8 cellular contexts compared by ENCODE assay signal in the genomic region with DNA sequence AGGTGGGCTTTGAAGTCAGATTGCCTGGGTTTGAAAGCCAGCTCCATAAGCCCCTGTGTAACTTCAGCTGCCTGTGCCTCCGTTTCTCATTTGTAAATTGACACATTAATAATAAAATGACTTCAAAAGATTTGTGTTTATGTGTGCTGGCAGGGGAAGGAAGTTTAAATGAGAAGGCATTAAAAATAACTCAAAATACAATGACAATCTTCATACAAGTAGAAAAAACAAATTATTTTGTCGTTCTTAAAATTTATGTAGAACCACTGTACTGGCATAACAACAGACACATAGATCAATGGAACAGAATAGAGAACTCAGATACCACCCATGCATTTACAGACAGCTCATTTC.
A peak's percentile ranks its signal among the peaks of the same experiment; 100 is the strongest.
DNase-seq lines count a peak whose midpoint lies in the region; ATAC-seq and TF ChIP-seq lines count a peak whose summit lies in the region.

No MANE protein-coding gene starts in this region.

- H3K36me3 Mint-ChIP-seq in activated CD4-positive, alpha-beta T cell treated with anti-CD3 and anti-CD28 coated beads, Interleukin-2, amount 10 ng/mL, durations not matched to agents 24 days and 14 days (ENCODE audit: low read depth) = peaks cover 4% of the 10 kb centered on the region
- no peaks in the 10 kb centered on the region for H3K36me3 Mint-ChIP-seq in WTC11
- no peaks in the 10 kb centered on the region for H3K36me3 Mint-ChIP-seq in glutamatergic neuron (ENCODE audit: unreplicated experiment)

- ATAC-seq in WTC11 = no peak
- no peak for ATAC-seq in stimulated activated naive CD8-positive, alpha-beta T cell treated with anti-CD3 and anti-CD28 coated beads, Interleukin-15, amount 100 ng/mL, for 72 hours

- H3K4me3 Mint-ChIP-seq in activated CD4-positive, alpha-beta T cell treated with anti-CD3 and anti-CD28 coated beads, Interleukin-2, amount 10 ng/mL, durations not matched to agents 24 days and 14 days = peak overlapping the region; percentile 97
- H3K4me3 Mint-ChIP-seq in WTC11 (peak overlapping the region; percentile 76), glutamatergic neuron (ENCODE audit: unreplicated experiment) (peak overlapping the region; percentile 90)
- peak overlapping the region; percentile 92 to 97 for H3K4me3 Mint-ChIP-seq in stimulated activated naive CD8-positive, alpha-beta T cell treated with anti-CD3 and anti-CD28 coated beads, Interleukin-15, amount 100 ng/mL, for 72 hours

- CTCF ChIA-PET in WTC11 (lab: Charles Lee) = interaction anchor here (0.6 to 2.2 kb wide), 72 partner anchors 7 to 949 kb away, joined by 3 to 52 read pairs (median 5); a partner anchor contains a TSS

- H3K4me1 Mint-ChIP-seq in activated CD4-positive, alpha-beta T cell treated with anti-CD3 and anti-CD28 coated beads, Interleukin-2, amount 10 ng/mL, durations not matched to agents 24 days and 14 days = peaks cover 31% of the 10 kb centered on the region
- H3K4me1 Mint-ChIP-seq in WTC11 (peaks cover 30% of the 10 kb centered on the region), glutamatergic neuron (ENCODE audit: low read depth, unreplicated experiment) (peaks cover 15% of the 10 kb centered on the region)
- peaks cover 47% of the 10 kb centered on the region for H3K4me1 Mint-ChIP-seq in stimulated activated naive CD8-positive, alpha-beta T cell treated with anti-CD3 and anti-CD28 coated beads, Interleukin-15, amount 100 ng/mL, for 72 hours

- intact Hi-C loops in activated CD4-positive, alpha-beta T cell treated with anti-CD3 and anti-CD28 coated beads, Interleukin-2, amount 10 ng/mL, durations not matched to agents 24 days and 14 days (cut with micrococcal nuclease) = loop anchor here (1.0 to 10.0 kb wide), 4 partner anchors 84 to 423 kb away; a partner anchor contains a TSS

- peak overlapping the region; percentile 95 for H3K27ac Mint-ChIP-seq in activated CD4-positive, alpha-beta T cell treated with anti-CD3 and anti-CD28 coated beads, Interleukin-2, amount 10 ng/mL, durations not matched to agents 24 days and 14 days
- H3K27ac Mint-ChIP-seq in WTC11 = no peak overlapping the region
- H3K27ac Mint-ChIP-seq in glutamatergic neuron (ENCODE audit: unreplicated experiment) = no peak overlapping the region
- peak overlapping the region; percentile 71 to 97 for H3K27ac Mint-ChIP-seq in stimulated activated naive CD8-positive, alpha-beta T cell treated with anti-CD3 and anti-CD28 coated beads, Interleukin-15, amount 100 ng/mL, for 72 hours

- POLR2A ChIA-PET in WTC11 (lab: Charles Lee) = interaction anchor here (0.8 to 1.6 kb wide), 3 partner anchors 66 to 184 kb away, joined by 4 to 5 read pairs (median 4); no protein-coding TSS in a partner anchor

- H3K27me3 Mint-ChIP-seq in activated CD4-positive, alpha-beta T cell treated with anti-CD3 and anti-CD28 coated beads, Interleukin-2, amount 10 ng/mL, durations not matched to agents 24 days and 14 days = peaks cover 41% of the 10 kb centered on the region
- H3K27me3 Mint-ChIP-seq in WTC11 (ENCODE audit: low read depth) = no peaks in the 10 kb centered on the region; the same call in 1 of the 2 replicates
- H3K27me3 Mint-ChIP-seq in glutamatergic neuron (ENCODE audit: unreplicated experiment) = peaks cover 7% of the 10 kb centered on the region
- peaks cover 33% of the 10 kb centered on the region for H3K27me3 Mint-ChIP-seq in stimulated activated naive CD8-positive, alpha-beta T cell treated with anti-CD3 and anti-CD28 coated beads, Interleukin-15, amount 100 ng/mL, for 72 hours

- no peaks in the 10 kb centered on the region for H3K9me3 Mint-ChIP-seq in activated CD4-positive, alpha-beta T cell treated with anti-CD3 and anti-CD28 coated beads, Interleukin-2, amount 10 ng/mL, durations not matched to agents 24 days and 14 days
- H3K9me3 Mint-ChIP-seq in WTC11 (no peaks in the 10 kb centered on the region), glutamatergic neuron (ENCODE audit: unreplicated experiment) (peaks cover 5% of the 10 kb centered on the region)
- no peaks in the 10 kb centered on the region for H3K9me3 Mint-ChIP-seq in stimulated activated naive CD8-positive, alpha-beta T cell treated with anti-CD3 and anti-CD28 coated beads, Interleukin-15, amount 100 ng/mL, for 72 hours

- no peak for DNase-seq in activated CD4-positive, alpha-beta T cell treated with anti-CD3 and anti-CD28 coated beads, Interleukin-2, amount 10 ng/mL, durations not matched to agents 24 days and 14 days
- no peak for DNase-seq in activated CD4-positive, alpha-beta T cell treated with anti-CD3 and anti-CD28 coated beads for 1 hour
- DNase-seq in WTC11 (ENCODE audit: low spot score) (no peak), glutamatergic neuron (no peak), UCSD-AML1 (lab: John Stamatoyannopoulos, UW; ENCODE audit: unreplicated experiment) (no peak), GM20000 (ENCODE audit: low spot score) (no peak), GM10266 (ENCODE audit: extremely low spot score) (no peak)
- DNase-seq in stimulated activated naive CD8-positive, alpha-beta T cell treated with anti-CD3 and anti-CD28 coated beads, Interleukin-15, amount 100 ng/mL, for 72 hours = no peak

- TF ChIP-seq CTCF in WTC11 (IDR thresholded peaks at IDR 0.05) = no peak
- no peak for TF ChIP-seq CTCF in glutamatergic neuron (IDR thresholded peaks at IDR 0.05; ENCODE audit: partially characterized antibody, unreplicated experiment)
- TF ChIP-seq CTCF in GM20000 (IDR thresholded peaks at IDR 0.05; ENCODE audit: extremely low read depth, missing control alignments) = no peak
- TF ChIP-seq CTCF in GM10266 (IDR thresholded peaks at IDR 0.05; ENCODE audit: control insufficient read depth, insufficient read depth, low read depth, missing control alignments) = no peak

TF ChIP-seq in WTC11, 78 proteins besides CTCF, POLR2A, EP300 and RAD21:
- no peak for TF ChIP-seq SMAD4 (CRISPR knock-in tag; IDR thresholded peaks at IDR 0.05)
- no peak for TF ChIP-seq CREM (CRISPR knock-in tag; IDR thresholded peaks at IDR 0.05)
- TF ChIP-seq GRHL2 (CRISPR knock-in tag; IDR thresholded peaks at IDR 0.05; ENCODE audit: insufficient replicate concordance, severe bottlenecking) = no peak
- no peak for TF ChIP-seq ZNF671 (CRISPR knock-in tag; IDR thresholded peaks at IDR 0.05)
- TF ChIP-seq ATF1 (CRISPR knock-in tag; IDR thresholded peaks at IDR 0.05) = no peak
- no peak for TF ChIP-seq JAZF1 (CRISPR knock-in tag; IDR thresholded peaks at IDR 0.05)
- TF ChIP-seq, protein P1, sequence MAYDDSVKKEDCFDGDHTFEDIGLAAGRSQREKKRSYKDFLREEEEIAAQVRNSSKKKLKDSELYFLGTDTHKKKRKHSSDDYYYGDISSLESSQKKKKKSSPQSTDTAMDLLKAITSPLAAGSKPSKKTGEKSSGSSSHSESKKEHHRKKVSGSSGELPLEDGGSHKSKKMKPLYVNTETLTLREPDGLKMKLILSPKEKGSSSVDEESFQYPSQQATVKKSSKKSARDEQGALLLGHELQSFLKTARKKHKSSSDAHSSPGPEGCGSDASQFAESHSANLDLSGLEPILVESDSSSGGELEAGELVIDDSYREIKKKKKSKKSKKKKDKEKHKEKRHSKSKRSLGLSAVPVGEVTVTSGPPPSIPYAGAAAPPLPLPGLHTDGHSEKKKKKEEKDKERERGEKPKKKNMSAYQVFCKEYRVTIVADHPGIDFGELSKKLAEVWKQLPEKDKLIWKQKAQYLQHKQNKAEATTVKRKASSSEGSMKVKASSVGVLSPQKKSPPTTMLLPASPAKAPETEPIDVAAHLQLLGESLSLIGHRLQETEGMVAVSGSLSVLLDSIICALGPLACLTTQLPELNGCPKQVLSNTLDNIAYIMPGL (CRISPR knock-in tag; IDR thresholded peaks at IDR 0.05) = no peak
- TF ChIP-seq, protein P2, sequence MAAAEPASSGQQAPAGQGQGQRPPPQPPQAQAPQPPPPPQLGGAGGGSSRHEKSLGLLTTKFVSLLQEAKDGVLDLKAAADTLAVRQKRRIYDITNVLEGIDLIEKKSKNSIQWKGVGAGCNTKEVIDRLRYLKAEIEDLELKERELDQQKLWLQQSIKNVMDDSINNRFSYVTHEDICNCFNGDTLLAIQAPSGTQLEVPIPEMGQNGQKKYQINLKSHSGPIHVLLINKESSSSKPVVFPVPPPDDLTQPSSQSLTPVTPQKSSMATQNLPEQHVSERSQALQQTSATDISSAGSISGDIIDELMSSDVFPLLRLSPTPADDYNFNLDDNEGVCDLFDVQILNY (CRISPR knock-in tag; IDR thresholded peaks at IDR 0.05) = no peak

Comparison
In these comparisons a context has a peak if more than half of its experiments do, and no peak if none do; other contexts are left out.
1. H3K27ac Mint-ChIP-seq: peak in activated CD4-positive, alpha-beta T cell treated with anti-CD3 and anti-CD28 coated beads, Interleukin-2, amount 10 ng/mL, durations not matched to agents 24 days and 14 days (single experiment) and stimulated activated naive CD8-positive, alpha-beta T cell treated with anti-CD3 and anti-CD28 coated beads, Interleukin-15, amount 100 ng/mL, for 72 hours (2 of 2); none in WTC11 (single experiment) and glutamatergic neuron (single experiment).
2. Peak in every context shown above with its lines, with median percentiles within 50 percentile points of each other: H3K4me3 Mint-ChIP-seq.